In genomic region chr19:39795001-39795400, GRCh38 we compare ENCODE assay signal across 1 cellular context.
TF ChIP-seq lines count a peak whose summit lies in the region.

No MANE protein-coding gene starts in this region.

TF ChIP-seq in GM12878, 131 proteins besides CTCF, POLR2A, EP300 and RAD21 (continued from another document and continues in another):
- TF ChIP-seq ZBTB4 (CRISPR knock-in tag; IDR thresholded peaks at IDR 0.05): no peak
- no peak for TF ChIP-seq RAD51 (IDR thresholded peaks at IDR 0.05)
- TF ChIP-seq NRF1 (conservative IDR thresholded peaks at IDR 0.05; ENCODE audit: low read depth, low read length): no peak
- TF ChIP-seq SIN3A (IDR thresholded peaks at IDR 0.05; ENCODE audit: low read depth, low read length): no peak
- TF ChIP-seq ESRRA (IDR thresholded peaks at IDR 0.05; ENCODE audit: low read length): no peak
- TF ChIP-seq JUNB (IDR thresholded peaks at IDR 0.05): no peak
- peak; percentile 85 for TF ChIP-seq IKZF1 (conservative IDR thresholded peaks at IDR 0.05)
- TF ChIP-seq KLF5 (IDR thresholded peaks at IDR 0.05; ENCODE audit: partially characterized antibody): no peak
- peak; percentile 74 to 76; a peak in 2 of 4 replicates for TF ChIP-seq IKZF2 (IDR thresholded peaks at IDR 0.05)
- TF ChIP-seq KAT2A (conservative IDR thresholded peaks at IDR 0.05; ENCODE audit: control insufficient read depth, low read depth, low read length): no peak
- no peak for TF ChIP-seq ZNF217 (IDR thresholded peaks at IDR 0.05)
- no peak for TF ChIP-seq E2F8 (IDR thresholded peaks at IDR 0.05; ENCODE audit: low read depth, partially characterized antibody)
- no peak for TF ChIP-seq MYB (IDR thresholded peaks at IDR 0.05; ENCODE audit: borderline replicate concordance, low read depth, low read length)
- TF ChIP-seq TCF12 (IDR thresholded peaks at IDR 0.05; ENCODE audit: low read depth, low read length): no peak
- TF ChIP-seq SREBF2 (IDR thresholded peaks at IDR 0.05; ENCODE audit: low read length): no peak
- no peak for TF ChIP-seq GABPA (IDR thresholded peaks at IDR 0.05; ENCODE audit: low read depth)
- peak; percentile 63 for TF ChIP-seq RELB (IDR thresholded peaks at IDR 0.05; ENCODE audit: low read depth)
- TF ChIP-seq EED (IDR thresholded peaks at IDR 0.05; ENCODE audit: low read depth): peak; percentile 52
- no peak for TF ChIP-seq RELA (IDR thresholded peaks at IDR 0.05; ENCODE audit: borderline replicate concordance, partially characterized antibody)
- no peak for TF ChIP-seq TBL1XR1 (IDR thresholded peaks at IDR 0.05; ENCODE audit: low read depth, low read length)
- no peak for TF ChIP-seq ASH2L (IDR thresholded peaks at IDR 0.05; ENCODE audit: borderline replicate concordance, low read depth)
- no peak for TF ChIP-seq MYC (IDR thresholded peaks at IDR 0.05; ENCODE audit: insufficient read depth, insufficient read length, insufficient replicate concordance, low read length, severe bottlenecking)
- no peak for TF ChIP-seq MEF2B (IDR thresholded peaks at IDR 0.05; ENCODE audit: partially characterized antibody, poor library complexity, severe bottlenecking)
- TF ChIP-seq HDAC2 (IDR thresholded peaks at IDR 0.05): no peak
- TF ChIP-seq RUNX3 (IDR thresholded peaks at IDR 0.05; ENCODE audit: low read length): peak; percentile 94
- no peak for TF ChIP-seq HDAC6 (IDR thresholded peaks at IDR 0.05; ENCODE audit: unreplicated experiment)
- no peak for TF ChIP-seq SKIL (IDR thresholded peaks at IDR 0.05; ENCODE audit: low read depth, poor library complexity, severe bottlenecking)
- TF ChIP-seq MLLT1 (IDR thresholded peaks at IDR 0.05): peak; percentile 35; the same call in 1 of the 2 replicates
- TF ChIP-seq NFIC (IDR thresholded peaks at IDR 0.05; ENCODE audit: low read depth, low read length): no peak
- TF ChIP-seq TARDBP (IDR thresholded peaks at IDR 0.05; ENCODE audit: borderline replicate concordance): no peak
- no peak; the same call in 2 of the 3 replicates for TF ChIP-seq POU2F2 (IDR thresholded peaks at IDR 0.05; ENCODE audit: borderline replicate concordance, low read depth, low read length)
- no peak for TF ChIP-seq ZNF592 (IDR thresholded peaks at IDR 0.05)
- TF ChIP-seq NFXL1 (IDR thresholded peaks at IDR 0.05; ENCODE audit: borderline replicate concordance): no peak
- TF ChIP-seq IRF3 (IDR thresholded peaks at IDR 0.05): no peak
- TF ChIP-seq MEF2A (IDR thresholded peaks at IDR 0.05; ENCODE audit: insufficient read depth, low read depth, low read length): no peak
- TF ChIP-seq LARP7 (IDR thresholded peaks at IDR 0.05): no peak
- TF ChIP-seq BCL11A (IDR thresholded peaks at IDR 0.05; ENCODE audit: low read depth, low read length): no peak
- TF ChIP-seq BCLAF1 (IDR thresholded peaks at IDR 0.05): no peak
- peak; percentile 56 for TF ChIP-seq MTA2 (IDR thresholded peaks at IDR 0.05; ENCODE audit: low read depth)
- no peak for TF ChIP-seq IRF5 (IDR thresholded peaks at IDR 0.05; ENCODE audit: borderline replicate concordance)
- peak; percentile 59; the same call in 1 of the 2 replicates for TF ChIP-seq DPF2 (IDR thresholded peaks at IDR 0.05)
- no peak for TF ChIP-seq MXI1 (IDR thresholded peaks at IDR 0.05; ENCODE audit: low read depth, low read length)
- no peak for TF ChIP-seq MTA3 (IDR thresholded peaks at IDR 0.05; ENCODE audit: borderline replicate concordance, low read length)
